In the genomic region with DNA sequence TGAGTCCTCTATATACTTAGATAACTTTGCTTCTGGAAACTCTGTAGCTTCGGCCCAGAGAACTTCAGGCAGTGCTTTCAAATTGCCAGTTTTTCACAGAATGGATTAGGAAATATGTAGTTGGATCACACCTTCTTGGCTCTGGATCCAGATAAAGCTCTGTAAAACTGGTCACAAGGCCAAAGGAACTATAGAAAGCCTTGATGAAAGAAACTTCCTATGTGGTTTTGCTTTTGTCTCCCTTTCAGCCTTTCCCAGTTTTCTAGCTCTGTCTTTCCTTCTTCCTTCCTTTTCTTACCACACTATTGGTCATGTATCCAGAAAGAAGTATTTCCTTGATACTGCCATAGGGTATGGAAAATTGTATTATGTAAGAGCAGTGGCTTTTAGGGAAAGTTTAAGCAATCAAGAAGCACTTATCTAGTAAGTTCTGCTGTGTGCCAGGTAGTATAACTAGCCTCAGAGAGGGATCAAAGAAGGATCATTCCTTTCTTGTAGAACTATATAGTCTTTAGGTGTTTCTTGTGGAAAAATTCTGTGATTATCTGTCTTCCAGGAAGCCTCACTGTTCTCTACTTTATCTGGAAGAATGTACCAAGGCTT, we compare ENCODE assay signal across 17 cellular contexts. TPM values are rescaled to one million over a fixed set of nuclear protein-coding genes. Genes with fewer than 3 reads are reported as not detected.
DNase-seq lines count a peak whose midpoint lies in the region; ATAC-seq and TF ChIP-seq lines count a peak whose summit lies in the region.
"Had no signal": no experiment of that assay in that cellular context is flagged by ENCODE, and none has a peak within 500 bp of the region (broad histone marks: within the 10 kb centered on the region; RNA-seq: fewer than 3 reads in every experiment).

No MANE protein-coding gene starts in this region.

- H2BK20ac ChIP-seq in IMR-90 (ENCODE audit: low read depth, low read length) = no peak overlapping the region

- H4K20me1 ChIP-seq in IMR-90 (ENCODE audit: insufficient read depth, low read length) (no peaks in the 10 kb centered on the region), hepatocyte (ENCODE audit: insufficient read depth, poor library complexity, severe bottlenecking) (no peaks in the 10 kb centered on the region)

- H2AK9ac ChIP-seq in IMR-90 (replicated peaks; ENCODE audit: low read depth, low read length, poor library complexity) = no peak overlapping the region

- no peak overlapping the region for H3K4ac ChIP-seq in IMR-90 (ENCODE audit: low read depth, low read length)

- H2BK5ac ChIP-seq in IMR-90 (ENCODE audit: low read depth, low read length, poor library complexity, severe bottlenecking) = no peak overlapping the region

- H3K27me3 ChIP-seq in IMR-90 (ENCODE audit: control insufficient read depth, insufficient read depth, low read length) = no peaks in the 10 kb centered on the region
- no peaks in the 10 kb centered on the region for H3K27me3 ChIP-seq in dorsolateral prefrontal cortex
- no peaks in the 10 kb centered on the region for H3K27me3 ChIP-seq in hepatocyte
- H3K27me3 ChIP-seq in thoracic aorta (replicated peaks; ENCODE audit: insufficient read depth) = no peaks in the 10 kb centered on the region

- in situ Hi-C loops in IMR-90 (cut with MboI; ENCODE audit: low sequenced_read_pairs) = no loop called here

- H4K8ac ChIP-seq in IMR-90 (ENCODE audit: low read depth in 2 of 2, low read length in 2 of 2) = no peak overlapping the region

- H3K23ac ChIP-seq in IMR-90 (ENCODE audit: low read depth, low read length) = no peak overlapping the region

- CTCF ChIA-PET in IMR-90 (lab: Yijun Ruan, JAX) = interaction anchor here (0.5 to 1.1 kb wide), 3 partner anchors 10 to 244 kb away, joined by 3 read pairs; no protein-coding TSS in a partner anchor

- no TSS peak for BruUV-seq in IMR-90 (replicated peaks; lab: Mats Ljungman, UMichigan)

- dilution Hi-C loops in IMR-90 (cut with HindIII; ENCODE audit: low sequenced_read_pairs, unreplicated experiment) = no loop called here

- no peak overlapping the region for H3K14ac ChIP-seq in IMR-90 (replicated peaks; ENCODE audit: low read depth, low read length)

- H3K79me2 ChIP-seq in hepatocyte = peaks cover 16% of the 10 kb centered on the region

- H3K9me3 ChIP-seq in IMR-90 (ENCODE audit: control insufficient read depth, insufficient read depth, low read length) = peaks cover 2% of the 10 kb centered on the region
- no peaks in the 10 kb centered on the region for H3K9me3 ChIP-seq in hepatocyte (ENCODE audit: low read depth)
- H3K9me3 ChIP-seq in thoracic aorta = no peaks in the 10 kb centered on the region

- DNase-seq in IMR-90 = no peak
- no peak for DNase-seq in dorsolateral prefrontal cortex
- DNase-seq in hepatocyte (ENCODE audit: low spot score) = no peak
- no peak for DNase-seq in thoracic aorta (ENCODE audit: low spot score)
- DNase-seq in NCI-H1436 treated with DMSO at 0.1 percent for 48 hours (lab: John Stamatoyannopoulos, UW) = no peak
- DNase-seq in activated T-cell treated with anti-CD3 and anti-CD28 coated beads, Interleukin-2, amount 50 U/mL, for 24 hours = no peak
- no peak for DNase-seq in NCI-H1105 treated with DMSO at 0.1 percent for 48 hours (lab: John Stamatoyannopoulos, UW)
- DNase-seq: C1 segment of cervical spinal cord, DMS79 treated with DMSO at 0.1 percent for 48 hours, H7, NCI-H187 treated with DMSO at 0.1 percent for 48 hours, NCI-H446, NCI-H69, OCI-M1 had no signal

- no peak overlapping the region; the same call in 2 of the 3 replicates for H2BK15ac ChIP-seq in IMR-90 (ENCODE audit: low read depth, low read length)

- H3K27ac ChIP-seq in IMR-90 (ENCODE audit: insufficient read depth, low read length) = no peak overlapping the region
- H3K27ac ChIP-seq in dorsolateral prefrontal cortex = peak overlapping the region in 30 of 59 donors; percentile 1 to 78 (median 48)
- H3K27ac ChIP-seq in hepatocyte = peak overlapping the region; percentile 38
- peak overlapping the region; percentile 59 to 77 for H3K27ac ChIP-seq in thoracic aorta
- H3K27ac ChIP-seq: RWPE1 had no signal

- POLR2A ChIA-PET in IMR-90 (lab: Charles Lee; ENCODE audit: unreplicated experiment) = no interaction called here

- no peak overlapping the region for H3K9ac ChIP-seq in IMR-90 (ENCODE audit: low read depth, low read length)

- no peak overlapping the region for H4K91ac ChIP-seq in IMR-90 (ENCODE audit: insufficient read depth, low read depth, low read length)

- H4K5ac ChIP-seq in IMR-90 (ENCODE audit: low read depth, low read length) = peak overlapping the region; percentile 42; the same call in 1 of the 2 replicates

- H3K27me3 Mint-ChIP-seq in activated T-cell treated with anti-CD3 and anti-CD28 coated beads, Interleukin-2, amount 50 U/mL, for 24 hours = no peaks in the 10 kb centered on the region

- TF ChIP-seq CTCF in IMR-90 (conservative IDR thresholded peaks at IDR 0.05; ENCODE audit: low read depth, low read length) (no peak), dorsolateral prefrontal cortex (IDR thresholded peaks at IDR 0.05 in 54 of 56, conservative IDR thresholded peaks at IDR 0.05 in 2 of 56; ENCODE audit: low read depth in 1 of 56, partially characterized antibody in 56 of 56) (no peak), hepatocyte (IDR thresholded peaks at IDR 0.05; ENCODE audit: poor library complexity) (no peak), thoracic aorta (IDR thresholded peaks at IDR 0.05) (no peak)

- no peak for ATAC-seq in IMR-90 (ENCODE audit: low read depth)
- ATAC-seq in thoracic aorta (ENCODE audit: insufficient number of reproducible peaks, low FRiP score, low read depth) = no peak
- ATAC-seq in GM21360 (IDR thresholded peaks at IDR 0.05; ENCODE audit: unreplicated experiment) = no peak

- peak overlapping the region; percentile 3; the same call in 1 of the 2 replicates for H2BK120ac ChIP-seq in IMR-90 (ENCODE audit: low read depth, low read length)

- H3K79me1 ChIP-seq in IMR-90 (ENCODE audit: low read depth in 1 of 2, low read length in 2 of 2) = peaks cover 11 to 18% of the 10 kb centered on the region in 2 experiments; a peak in 3 of 4 replicates

- H3K56ac ChIP-seq in IMR-90 (ENCODE audit: extremely low read depth, insufficient read depth, low read length) = no peak overlapping the region

- no peaks in the 10 kb centered on the region for H3K9me2 ChIP-seq in hepatocyte (replicated peaks; ENCODE audit: insufficient read depth)

- TF ChIP-seq RAD21 in IMR-90 (IDR thresholded peaks at IDR 0.05; ENCODE audit: low read length) = no peak

- peaks cover 50% of the 10 kb centered on the region for H3K36me3 Mint-ChIP-seq in activated T-cell treated with anti-CD3 and anti-CD28 coated beads, Interleukin-2, amount 50 U/mL, for 24 hours (ENCODE audit: low read depth)

- no peak for TF ChIP-seq POLR2A in IMR-90 (IDR thresholded peaks at IDR 0.05; ENCODE audit: low read depth, low read length)

- H3K4me1 ChIP-seq in IMR-90 (ENCODE audit: control insufficient read depth, insufficient read depth, low read length) = peaks cover 2% of the 10 kb centered on the region
- H3K4me1 ChIP-seq in hepatocyte (ENCODE audit: insufficient read depth) = no peaks in the 10 kb centered on the region
- peaks cover 46 to 83% of the 10 kb centered on the region in 2 donors for H3K4me1 ChIP-seq in thoracic aorta (ENCODE audit: control insufficient read depth in 1 of 2, low read depth in 2 of 2)

- H3K4me2 ChIP-seq in IMR-90 (ENCODE audit: low read depth, low read length) (no peak overlapping the region), hepatocyte (no peak overlapping the region)

- H2AFZ ChIP-seq in IMR-90 (replicated peaks; ENCODE audit: low read length, poor library complexity) = no peak overlapping the region
- no peak overlapping the region for H2AFZ ChIP-seq in hepatocyte

- no peaks in the 10 kb centered on the region for H3K9me3 Mint-ChIP-seq in activated T-cell treated with anti-CD3 and anti-CD28 coated beads, Interleukin-2, amount 50 U/mL, for 24 hours

- no peak overlapping the region for H3K27ac Mint-ChIP-seq in activated T-cell treated with anti-CD3 and anti-CD28 coated beads, Interleukin-2, amount 50 U/mL, for 24 hours

- H3K4me3 ChIP-seq in IMR-90 (ENCODE audit: insufficient read depth, low read depth, low read length) = no peak overlapping the region
- peak overlapping the region in 2 of 59 donors; percentile 1 to 7 for H3K4me3 ChIP-seq in dorsolateral prefrontal cortex
- no peak overlapping the region for H3K4me3 ChIP-seq in hepatocyte
- peak overlapping the region; percentile 13 for H3K4me3 ChIP-seq in thoracic aorta

- peaks cover 5% of the 10 kb centered on the region for H3K4me1 Mint-ChIP-seq in activated T-cell treated with anti-CD3 and anti-CD28 coated beads, Interleukin-2, amount 50 U/mL, for 24 hours (ENCODE audit: low read depth)

- no peak overlapping the region for H2AK5ac ChIP-seq in IMR-90 (ENCODE audit: low read depth, low read length)

- intact Hi-C loops in IMR-90 (cut with micrococcal nuclease) (no loop called here), dorsolateral prefrontal cortex (cut with DNase I) (no loop called here)

- peak overlapping the region; percentile 33; the same call in 1 of the 2 replicates for H3K18ac ChIP-seq in IMR-90 (ENCODE audit: low read depth, low read length)

- no peak overlapping the region for H3K4me3 Mint-ChIP-seq in activated T-cell treated with anti-CD3 and anti-CD28 coated beads, Interleukin-2, amount 50 U/mL, for 24 hours

- 0 out of 2 replicates have a peak, but pooled peaks cover 5% of the 10 kb centered on the region for H3K9me1 ChIP-seq in IMR-90 (ENCODE audit: insufficient read depth, low read length)

- no CpG with 5 or more reads among the region's 1 CpG for WGBS in IMR-90 (ENCODE audit: extremely low coverage in 2 of 2, insufficient read length in 1 of 2), 2 experiments
- 77% methylated on average over 1 of the region's 1 CpG for WGBS in hepatocyte (ENCODE audit: low lambda C conversion rate, missing lambda C conversion rate)

- H3K36me3 ChIP-seq in IMR-90 (ENCODE audit: control insufficient read depth, insufficient read depth, low read length) = peaks cover 8% of the 10 kb centered on the region
- no peaks in the 10 kb centered on the region for H3K36me3 ChIP-seq in hepatocyte (replicated peaks; ENCODE audit: insufficient read depth, low read depth)
- no peaks in the 10 kb centered on the region for H3K36me3 ChIP-seq in thoracic aorta

TF ChIP-seq in IMR-90, 13 proteins besides CTCF, POLR2A, EP300 and RAD21 (continues in another document):
- no peak for TF ChIP-seq NFE2L2 (IDR thresholded peaks at IDR 0.05; ENCODE audit: low read depth, low read length)

RNA-seq across cellular contexts. Expression of gene GPR21, which starts 6.3 kb away (rescaled TPM):
- total RNA-seq in IMR-90 (2012; rRNA removed) (0.28 and 0.90 TPM in 2 replicates), dorsolateral prefrontal cortex (10 to 100 TPM in 69 of 120 experiments, 1 to 10 TPM in 50, not detected in 1; 1.7 to 28.5 (median 11.2) TPM), hepatocyte (0.50 and 2.2 TPM in 2 replicates), thoracic aorta (1 to 10 TPM in 1 of 2 donors, not detected in 1; 6.4 TPM)
- polyA plus RNA-seq in IMR-90 (2012; rRNA removed) (not detected in 2 replicates), hepatocyte (0.75 TPM in 1 of 2 replicates, not detected in the other)
- polyA plus RNA-seq in IMR-90 (2012; cell fraction: cytosol; rRNA removed) = 0.11 TPM in 1 of 2 replicates, not detected in the other
- polyA plus RNA-seq in IMR-90 (2012; cell fraction: nucleus; rRNA removed; ENCODE audit: low replicate concordance) = 0.22 and 0.58 TPM in 2 replicates
- total RNA-seq: G401 had no signal
